17 cellular contexts compared by ENCODE assay signal in genomic region chr11:131311746-131312145, GRCh38.
"Had no signal": no experiment of that assay in that cellular context is flagged by ENCODE, and none has a peak within 500 bp of the region (broad histone marks: within the 10 kb centered on the region; RNA-seq: fewer than 3 reads in every experiment).

No MANE protein-coding gene starts in this region.

- DNase-seq: activated CD4-positive, alpha-beta T cell treated with anti-CD3 and anti-CD28 coated beads for 4 hours; activated CD8-positive, alpha-beta memory T cell treated with anti-CD3 and anti-CD28 coated beads, Interleukin-2, amount 50 U/mL, for 4 hours; activated CD8-positive, alpha-beta T cell treated with anti-CD3 and anti-CD28 coated beads for 36 hours; activated naive CD8-positive, alpha-beta T cell treated with anti-CD3 and anti-CD28 coated beads, Interleukin-2, amount 10 ng/mL, durations not matched to agents 7 days and 5 days; activated T-cell treated with anti-CD3 and anti-CD28 coated beads, Interleukin-2, amount 50 U/mL, for 72 hours; aorta; dorsolateral prefrontal cortex; esophagus squamous epithelium; foreskin fibroblast; glutamatergic neuron; immature natural killer cell; left cardiac atrium; midbrain; ovary; stimulated activated CD4-positive, alpha-beta T cell treated with anti-CD3 and anti-CD28 coated beads, Interleukin-12 subunit alpha, Interleukin-12 subunit beta, amount 100 ng/mL, for 4 hours; stimulated activated CD4-positive, alpha-beta T cell treated with anti-CD3 and anti-CD28 coated beads, Interleukin-4, amount 100 ng/mL, for 1 hour; stimulated activated CD8-positive, alpha-beta memory T cell treated with anti-CD3 and anti-CD28 coated beads, Interleukin-4, amount 100 ng/mL, for 48 hours had no signal
